ENCODE assay signal across 13 cellular contexts in genomic region chr6:66558189-66558588, GRCh38.
DNase-seq lines count a peak whose midpoint lies in the region; ATAC-seq and TF ChIP-seq lines count a peak whose summit lies in the region.
"Had no signal": no experiment of that assay in that cellular context is flagged by ENCODE, and none has a peak within 500 bp of the region (broad histone marks: within the 10 kb centered on the region; RNA-seq: fewer than 3 reads in every experiment).

No MANE protein-coding gene starts in this region.

- DNase-seq in NCI-H748 (lab: John Stamatoyannopoulos, UW; ENCODE audit: unreplicated experiment) (peak; percentile 37), NCI-H748 treated with DMSO at 0.1 percent for 48 hours (lab: John Stamatoyannopoulos, UW) (no peak), RPMI8226 (peak; percentile 13), neuronal stem cell (ENCODE audit: low spot score) (no peak), NCI-H2029 treated with DMSO at 0.1 percent for 48 hours (lab: John Stamatoyannopoulos, UW) (no peak)
- DNase-seq in stimulated activated CD4-positive, alpha-beta T cell treated with anti-CD3 and anti-CD28 coated beads, Interleukin-2, amount 100 ng/mL, for 24 hours: no peak
- DNase-seq: activated CD4-positive, alpha-beta T cell treated with anti-CD3 and anti-CD28 coated beads, Interleukin-2, amount 10 ng/mL, durations not matched to agents 24 days and 14 days; GDM1; kidney; naive thymus-derived CD8-positive, alpha-beta T cell; NCI-H2081 had no signal

- H3K4me3 ChIP-seq in neuronal stem cell (ENCODE audit: low read length in 2 of 2): no peak overlapping the region

- no peak overlapping the region for H3K14ac ChIP-seq in neuronal stem cell (ENCODE audit: low read length)

- H3K27ac ChIP-seq in neuronal stem cell (replicated peaks; ENCODE audit: low read length): no peak overlapping the region

- H3K4ac ChIP-seq in neuronal stem cell (ENCODE audit: low read length): no peak overlapping the region

- no peaks in the 10 kb centered on the region for H3K36me3 ChIP-seq in neuronal stem cell (replicated peaks in 1 of 2; ENCODE audit: control insufficient read depth in 2 of 2, insufficient read depth in 2 of 2, low read length in 2 of 2)

- no peaks in the 10 kb centered on the region for H3K79me1 ChIP-seq in neuronal stem cell (ENCODE audit: low read depth, low read length)

- H4K91ac ChIP-seq in neuronal stem cell (ENCODE audit: low read depth, low read length, poor library complexity): no peak overlapping the region

- H2BK12ac ChIP-seq in neuronal stem cell (ENCODE audit: low read length): no peak overlapping the region

- no peak overlapping the region for H3K23ac ChIP-seq in neuronal stem cell (ENCODE audit: low read depth, low read length, poor library complexity)

- no peak overlapping the region for H3K4me2 ChIP-seq in neuronal stem cell (ENCODE audit: insufficient read depth, low read length, poor library complexity, severe bottlenecking)

- no peaks in the 10 kb centered on the region for H3K27me3 ChIP-seq in neuronal stem cell (ENCODE audit: control insufficient read depth in 3 of 3, insufficient read depth in 3 of 3, low read depth in 1 of 3, low read length in 3 of 3)

- no peak overlapping the region for H4K8ac ChIP-seq in neuronal stem cell (ENCODE audit: low read depth, low read length)

- no peaks in the 10 kb centered on the region for H3K4me1 ChIP-seq in neuronal stem cell (ENCODE audit: control insufficient read depth in 2 of 2, insufficient read depth in 1 of 2, low read depth in 1 of 2, low read length in 2 of 2)

- H2AK5ac ChIP-seq in neuronal stem cell (ENCODE audit: low read depth, low read length): no peak overlapping the region

- no peak overlapping the region for H3K18ac ChIP-seq in neuronal stem cell (ENCODE audit: low read length)

- no peak overlapping the region for H2BK15ac ChIP-seq in neuronal stem cell (ENCODE audit: low read length)

- H3K9me3 ChIP-seq in neuronal stem cell (replicated peaks in 1 of 2; ENCODE audit: control insufficient read depth in 2 of 2, insufficient read depth in 1 of 2, low read depth in 1 of 2, low read length in 2 of 2): peaks cover 0 to 11% of the 10 kb centered on the region in 2 donors

- H2BK5ac ChIP-seq in neuronal stem cell (ENCODE audit: low read length): no peak overlapping the region

- peak overlapping the region; percentile 36 for H2AFZ ChIP-seq in neuronal stem cell (ENCODE audit: low read length)

- no peak overlapping the region for H3K9ac ChIP-seq in neuronal stem cell (ENCODE audit: low read depth, low read length, poor library complexity)

- no peak overlapping the region for H2BK120ac ChIP-seq in neuronal stem cell (ENCODE audit: low read depth, low read length)

- ATAC-seq in HG02973 (IDR thresholded peaks at IDR 0.05; ENCODE audit: unreplicated experiment): peak; percentile 54
- no peak for ATAC-seq in GM18505 (IDR thresholded peaks at IDR 0.05; ENCODE audit: unreplicated experiment)
- ATAC-seq: naive thymus-derived CD8-positive, alpha-beta T cell had no signal

- no peak for TF ChIP-seq POLR2A in GM18505 (IDR thresholded peaks at IDR 0.05; ENCODE audit: borderline replicate concordance, extremely low read depth, insufficient read depth, insufficient read length)

Comparison
In these comparisons a context has a peak if more than half of its experiments do, and no peak if none do; other contexts are left out.
1. DNase-seq: peak in NCI-H748 (single experiment) and RPMI8226 (single experiment); none in NCI-H748 treated with DMSO at 0.1 percent for 48 hours (single experiment), neuronal stem cell (single experiment), NCI-H2029 treated with DMSO at 0.1 percent for 48 hours (single experiment) and stimulated activated CD4-positive, alpha-beta T cell treated with anti-CD3 and anti-CD28 coated beads, Interleukin-2, amount 100 ng/mL, for 24 hours (0 of 2).